Comparison of ENCODE assay signal across 27 cellular contexts in genomic region chr3:140285380-140285779, GRCh38.
DNase-seq lines count a peak whose midpoint lies in the region; ATAC-seq and TF ChIP-seq lines count a peak whose summit lies in the region.
"Had no signal": no experiment of that assay in that cellular context is flagged by ENCODE, and none has a peak within 500 bp of the region (broad histone marks: within the 10 kb centered on the region; RNA-seq: fewer than 3 reads in every experiment).

No MANE protein-coding gene starts in this region.

- ATAC-seq in GM18909 (IDR thresholded peaks at IDR 0.05; ENCODE audit: poor library complexity, unreplicated experiment) (no peak), omental fat pad (ENCODE audit: low FRiP score) (no peak), GM21737 (IDR thresholded peaks at IDR 0.05; ENCODE audit: unreplicated experiment) (no peak)
- ATAC-seq: activated CD8-positive, alpha-beta T cell treated with anti-CD3 and anti-CD28 coated beads, Interleukin-2, amount 10 ng/mL, durations not matched to agents 7 days and 5 days; CD8-positive, alpha-beta T cell; effector memory CD8-positive, alpha-beta T cell; heart left ventricle; natural killer cell treated with Interleukin-12 subunit alpha and Interleukin-12 subunit beta and Interleukin-15 and Interleukin-18, amount 100 ng/mL, for 72 hours; T-helper 17 cell had no signal

- peak; percentile 20 for DNase-seq in NCI-H1694 treated with DMSO at 0.1 percent for 48 hours (lab: John Stamatoyannopoulos, UW)
- DNase-seq in NCI-H1694 (lab: John Stamatoyannopoulos, UW) = no peak
- peak; percentile 11 for DNase-seq in NCI-H1436 treated with DMSO at 0.1 percent for 48 hours (lab: John Stamatoyannopoulos, UW)
- peak; percentile 61 to 90 for DNase-seq in NCI-H524 (lab: John Stamatoyannopoulos, UW)
- DNase-seq in left kidney (ENCODE audit: low read depth, low spot score) = peak; percentile 34
- DNase-seq in omental fat pad (ENCODE audit: low spot score) = no peak
- DNase-seq: activated CD4-positive, CD25-positive, alpha-beta regulatory T cell treated with anti-CD3 and anti-CD28 coated beads, Interleukin-2, amount 50 U/mL, for 72 hours; activated CD8-positive, alpha-beta T cell treated with anti-CD3 and anti-CD28 coated beads, Interleukin-2, amount 10 ng/mL, durations not matched to agents 7 days and 5 days; activated effector memory CD4-positive, alpha-beta T cell treated with Interleukin-2 at 50 U/mL for 16 hours; activated naive CD8-positive, alpha-beta T cell treated with anti-CD3 and anti-CD28 coated beads for 36 hours; CD8-positive, alpha-beta T cell; DMS53; effector memory CD8-positive, alpha-beta T cell; erythroblast; foreskin fibroblast; GDM1; heart left ventricle; NCI-H1930; NCI-H774; OCI-M1; SK-N-SH; stomach; T-helper 17 cell; thyroid gland had no signal

- TF ChIP-seq CTCF in omental fat pad (IDR thresholded peaks at IDR 0.05) = no peak

Comparison
In these comparisons a context has a peak if more than half of its experiments do, and no peak if none do; other contexts are left out.
1. DNase-seq: peak in NCI-H1694 treated with DMSO at 0.1 percent for 48 hours (single experiment), NCI-H1436 treated with DMSO at 0.1 percent for 48 hours (single experiment), NCI-H524 (2 of 2) and left kidney (single experiment); none in NCI-H1694 (single experiment) and omental fat pad (single experiment).